ENCODE assay signal across 21 cellular contexts in genomic region chr1:17258758-17259130, GRCh38. TPM values are rescaled to one million over a fixed set of nuclear protein-coding genes. Genes with fewer than 3 reads are reported as not detected.
DNase-seq lines count a peak whose midpoint lies in the region; ATAC-seq and TF ChIP-seq lines count a peak whose summit lies in the region.
"Had no signal": no experiment of that assay in that cellular context is flagged by ENCODE, and none has a peak within 500 bp of the region (broad histone marks: within the 10 kb centered on the region; RNA-seq: fewer than 3 reads in every experiment).

No MANE protein-coding gene starts in this region.

- H3K9me3 ChIP-seq in breast epithelium (no peaks in the 10 kb centered on the region), SJSA1 (replicated peaks) (no peaks in the 10 kb centered on the region), aorta (ENCODE audit: control insufficient read depth, low read length) (peaks cover 1% of the 10 kb centered on the region)
- H3K9me3 ChIP-seq: HAP-1 had no signal

- H3K36me3 Mint-ChIP-seq in MCF 10A (ENCODE audit: insufficient read depth, unreplicated experiment): no peaks in the 10 kb centered on the region
- H3K36me3 Mint-ChIP-seq: CD4-positive, CD25-positive, alpha-beta regulatory T cell had no signal

- H3K36me3 ChIP-seq in breast epithelium (no peaks in the 10 kb centered on the region), SJSA1 (no peaks in the 10 kb centered on the region), aorta (ENCODE audit: control insufficient read depth in 1 of 2, insufficient read depth in 2 of 2, low read length in 1 of 2) (no peaks in the 10 kb centered on the region)
- H3K36me3 ChIP-seq: HAP-1 had no signal

- TF ChIP-seq CTCF in MCF 10A (IDR thresholded peaks at IDR 0.05; ENCODE audit: unreplicated experiment) (no peak), breast epithelium (IDR thresholded peaks at IDR 0.05) (no peak)

- no peak overlapping the region for H3K27ac Mint-ChIP-seq in MCF 10A (ENCODE audit: low read depth, unreplicated experiment)
- H3K27ac Mint-ChIP-seq: CD4-positive, CD25-positive, alpha-beta regulatory T cell had no signal

- BruUV-seq in MCF 10A (replicated peaks; lab: Mats Ljungman, UMichigan): no TSS peak

- no peak overlapping the region for H3K4me3 ChIP-seq in breast epithelium
- no peak overlapping the region for H3K4me3 ChIP-seq in SJSA1
- no peak overlapping the region for H3K4me3 ChIP-seq in aorta (ENCODE audit: low read length in 2 of 2)
- H3K4me3 ChIP-seq: GM23248, HAP-1 had no signal

- peak; percentile 30 for DNase-seq in MCF 10A (ENCODE audit: unreplicated experiment)
- no peak for DNase-seq in breast epithelium (ENCODE audit: low spot score in 2 of 2)
- no peak for DNase-seq in SJSA1 (ENCODE audit: low read depth in 1 of 2, low spot score in 2 of 2)
- DNase-seq in aorta: peak; percentile 9 to 25
- no peak for DNase-seq in ecto neural progenitor cell (ENCODE audit: low spot score)
- no peak for DNase-seq in GM19240 (ENCODE audit: insufficient read length, low spot score)
- DNase-seq: CD4-positive, CD25-positive, alpha-beta regulatory T cell; DMS79 treated with DMSO at 0.1 percent for 48 hours; Karpas-422; NCI-H1694 treated with DMSO at 0.1 percent for 48 hours; NCI-H2081 treated with DMSO at 0.1 percent for 48 hours; NCI-H226; NCI-H510A treated with DMSO at 0.1 percent for 48 hours; NCI-H748 treated with DMSO at 0.1 percent for 48 hours; NK-92 treated with Interleukin-12 subunit alpha and Interleukin-12 subunit beta, amount 100 ng/mL, for 24 hours had no signal

- H3K4me1 Mint-ChIP-seq in MCF 10A (ENCODE audit: insufficient read depth, unreplicated experiment): no peaks in the 10 kb centered on the region
- H3K4me1 Mint-ChIP-seq: CD4-positive, CD25-positive, alpha-beta regulatory T cell had no signal

- POLR2A ChIA-PET in MCF 10A (lab: Yijun Ruan, JAX): interaction anchor here (1.0 kb wide), 2 partner anchors 19 to 25 kb away, joined by 3 read pairs; no protein-coding TSS in a partner anchor

- CTCF ChIA-PET in MCF 10A (lab: Yijun Ruan, JAX): interaction anchor here (0.6 to 1.0 kb wide), 4 partner anchors 15 to 133 kb away, joined by 3 to 5 read pairs (median 4); no protein-coding TSS in a partner anchor

- WGBS in aorta, 2 donors: 81% methylated on average over 6 of the region's 6 CpGs

- no peak overlapping the region for H3K27ac ChIP-seq in breast epithelium
- peak overlapping the region; percentile 71 for H3K27ac ChIP-seq in SJSA1
- H3K27ac ChIP-seq in aorta (ENCODE audit: low read depth in 1 of 2, low read length in 2 of 2): no peak overlapping the region
- H3K27ac ChIP-seq: GM23248 had no signal

- no peaks in the 10 kb centered on the region for H3K9me3 Mint-ChIP-seq in MCF 10A (ENCODE audit: unreplicated experiment)

- intact Hi-C loops in MCF 10A (cut with micrococcal nuclease) (no loop called here), breast epithelium (cut with DNase I; ENCODE audit: low total_unique reads) (no loop called here), aorta (cut with DNase I) (no loop called here)

- no peak overlapping the region for H3K4me3 Mint-ChIP-seq in MCF 10A (ENCODE audit: unreplicated experiment)
- H3K4me3 Mint-ChIP-seq: CD4-positive, CD25-positive, alpha-beta regulatory T cell had no signal

- no peaks in the 10 kb centered on the region for H3K27me3 ChIP-seq in breast epithelium
- no peaks in the 10 kb centered on the region for H3K27me3 ChIP-seq in SJSA1 (replicated peaks)
- H3K27me3 ChIP-seq in aorta (ENCODE audit: control insufficient read depth in 1 of 2, insufficient read depth in 2 of 2, low read length in 1 of 2): no peaks in the 10 kb centered on the region

- no peaks in the 10 kb centered on the region for H3K4me1 ChIP-seq in breast epithelium
- H3K4me1 ChIP-seq in SJSA1 (replicated peaks): peaks cover 35% of the 10 kb centered on the region
- H3K4me1 ChIP-seq in aorta (ENCODE audit: control insufficient read depth in 1 of 2, insufficient read depth in 2 of 2, low read length in 2 of 2): no peaks in the 10 kb centered on the region
- H3K4me1 ChIP-seq: HAP-1 had no signal

- no peaks in the 10 kb centered on the region for H3K27me3 Mint-ChIP-seq in MCF 10A (ENCODE audit: insufficient read depth, unreplicated experiment)

- ATAC-seq in esophagus mucosa (peak; percentile 65), aorta (ENCODE audit: low FRiP score) (no peak), GM19023 (IDR thresholded peaks at IDR 0.05; ENCODE audit: unreplicated experiment) (no peak)
- ATAC-seq: Panc1 had no signal

- TF ChIP-seq POLR2A in breast epithelium (IDR thresholded peaks at IDR 0.05): no peak

RNA-seq across cellular contexts. Expression of gene PADI3, which starts 9.8 kb away (rescaled TPM):
- total RNA-seq in MCF 10A (2022): 0.12 TPM in 1 of 2 replicates, not detected in the other
- total RNA-seq in breast epithelium: not detected
- 1.0 and 3.6 TPM in 2 replicates for total RNA-seq in SJSA1 (2014; rRNA removed; shearing (Covaris generic))
- total RNA-seq in esophagus mucosa: 3.3 TPM
- not detected for total RNA-seq in aorta
- polyA plus RNA-seq in aorta: not detected
- total RNA-seq: CD4-positive, CD25-positive, alpha-beta regulatory T cell; GM23248 had no signal
- polyA plus RNA-seq: BJ; CD4-positive, CD25-positive, alpha-beta regulatory T cell; GM23248 had no signal

RNA-seq across cellular contexts. Expression of gene PADI4, which starts 49.3 kb away (rescaled TPM):
- total RNA-seq in MCF 10A (2022) (0.51 TPM in 1 of 2 replicates, not detected in the other), breast epithelium (1 to 10 TPM in 1 of 3 donors, not detected in 2; 1.3 TPM), esophagus mucosa (not detected), aorta (1 to 10 TPM; 1.7 to 2.1 TPM)
- total RNA-seq in SJSA1 (2014; rRNA removed; shearing (Covaris generic)): not detected in 2 replicates
- not detected for polyA plus RNA-seq in aorta
- total RNA-seq: GM23248 had no signal
- polyA plus RNA-seq: BJ, GM23248 had no signal

RNA-seq across cellular contexts. Expression of gene PADI1, which starts 53.8 kb away (rescaled TPM):
- total RNA-seq in MCF 10A (2022) (0.10 and 0.58 TPM in 2 replicates), breast epithelium (under 1 TPM in 1 of 3 donors, not detected in 2; 0.33 TPM), esophagus mucosa (40.0 TPM), aorta (not detected)
- 0.34 and 1.5 TPM in 2 replicates for total RNA-seq in SJSA1 (2014; rRNA removed; shearing (Covaris generic))
- under 1 TPM; 0.05 to 0.13 TPM for polyA plus RNA-seq in aorta
- total RNA-seq: CD4-positive, CD25-positive, alpha-beta regulatory T cell had no signal
- polyA plus RNA-seq: CD4-positive, CD25-positive, alpha-beta regulatory T cell had no signal

Comparison
In these comparisons a context has a peak if more than half of its experiments do, and no peak if none do; other contexts are left out.
1. DNase-seq: peak in MCF 10A (single experiment) and aorta (2 of 2); none in breast epithelium (0 of 2), SJSA1 (0 of 2), ecto neural progenitor cell (single experiment) and GM19240 (single experiment).
2. RNA of gene PADI1, which starts 53.8 kb away (total RNA-seq): 40.0 TPM in esophagus mucosa (single experiment); 0.34 to 1.5 TPM in SJSA1, 0.10 to 0.58 TPM in MCF 10A, 0.33 TPM in breast epithelium and not detected in aorta; every median in the first group is over 10 times any median in the second.